8 cellular contexts compared by ENCODE assay signal in the genomic region with DNA sequence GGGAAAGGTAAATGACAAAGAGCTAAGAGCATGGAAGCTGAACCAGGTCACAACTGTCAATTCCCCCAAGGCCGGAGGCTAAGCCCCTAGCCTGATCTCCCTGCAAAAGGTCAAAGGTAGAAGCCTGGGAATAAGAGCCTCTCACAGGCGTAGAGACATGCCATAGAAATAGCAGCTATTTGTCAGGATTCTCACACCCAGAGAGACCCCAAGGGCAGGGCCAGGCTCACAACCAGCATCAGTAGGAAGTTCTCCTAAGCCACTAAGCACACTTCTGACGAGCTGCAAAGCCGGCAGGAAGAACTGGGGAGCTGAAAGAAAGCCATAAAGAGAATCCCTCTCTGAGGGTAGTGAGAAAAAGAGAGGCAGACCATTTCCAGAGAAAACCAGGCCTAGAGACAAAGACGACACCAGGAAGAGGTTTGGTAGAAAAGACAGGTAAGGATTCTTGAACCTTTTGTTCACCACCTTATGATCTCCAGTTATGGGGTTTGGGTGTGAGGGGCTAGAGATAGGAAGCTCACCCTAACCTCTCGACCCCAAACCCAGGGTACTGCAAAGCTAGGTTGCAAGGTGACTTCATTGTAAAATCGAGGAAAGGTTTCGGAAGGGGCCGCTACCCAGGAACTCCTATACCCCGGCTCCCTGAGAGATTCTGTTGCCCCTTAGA. TPM values are rescaled to one million over a fixed set of nuclear protein-coding genes. Genes with fewer than 3 reads are reported as not detected.
DNase-seq lines count a peak whose midpoint lies in the region; ATAC-seq, FAIRE-seq and TF ChIP-seq lines count a peak whose summit lies in the region.

No MANE protein-coding gene starts in this region.

- ATAC-seq in GM21576 (IDR thresholded peaks at IDR 0.05; ENCODE audit: unreplicated experiment), result no peak

- H3K79me2 ChIP-seq in astrocyte (ENCODE audit: insufficient read depth, low read length), result peaks cover 30% of the 10 kb centered on the region

- no peaks in the 10 kb centered on the region for H3K9me3 Mint-ChIP-seq in astrocyte (ENCODE audit: unreplicated experiment)

- H3K27me3 Mint-ChIP-seq in astrocyte (ENCODE audit: low read depth, unreplicated experiment), result no peaks in the 10 kb centered on the region

- H3K9me3 ChIP-seq in astrocyte (ENCODE audit: insufficient read depth, low read depth, low read length) (no peaks in the 10 kb centered on the region), liver (ENCODE audit: control insufficient read depth in 4 of 4, low read length in 3 of 4) (no peaks in the 10 kb centered on the region), tibial nerve (no peaks in the 10 kb centered on the region)

- H3K4me3 ChIP-seq in HFF-Myc (replicated peaks; ENCODE audit: low read depth, low read length) (peak overlapping the region; percentile 80), astrocyte (ENCODE audit: insufficient read depth, low read depth, low read length) (peak overlapping the region; percentile 75), liver (ENCODE audit: low read depth in 1 of 3, low read length in 3 of 3) (peak overlapping the region; percentile 63 to 95 (median 68)), tibial nerve (peak overlapping the region; percentile 71 to 92 (median 89))

- peaks cover 3% of the 10 kb centered on the region for H3K36me3 Mint-ChIP-seq in astrocyte (ENCODE audit: low read depth, unreplicated experiment)

- peak overlapping the region; percentile 85 for H3K9ac ChIP-seq in astrocyte (ENCODE audit: low read length)
- H3K9ac ChIP-seq in liver (ENCODE audit: low read depth in 1 of 2, low read length in 2 of 2), result peak overlapping the region; percentile 33 to 39

- TF ChIP-seq POLR2A in tibial nerve (IDR thresholded peaks at IDR 0.05) (no peak), H54 (IDR thresholded peaks at IDR 0.05; ENCODE audit: low read depth, low read length) (no peak)

- peaks cover 6% of the 10 kb centered on the region for H3K4me1 Mint-ChIP-seq in astrocyte (ENCODE audit: low read depth, unreplicated experiment)

- TF ChIP-seq CTCF in 22Rv1 (IDR thresholded peaks at IDR 0.05) (no peak), HFF-Myc (IDR thresholded peaks at IDR 0.05; ENCODE audit: low read depth, low read length, missing control alignments) (no peak), astrocyte (IDR thresholded peaks at IDR 0.05; ENCODE audit: insufficient read depth, low read depth, low read length) (no peak), liver (IDR thresholded peaks at IDR 0.05; ENCODE audit: low read depth, low read length, missing input control) (no peak), tibial nerve (IDR thresholded peaks at IDR 0.05) (no peak)

- H3K27me3 ChIP-seq in astrocyte (ENCODE audit: insufficient read depth, low read length) (no peaks in the 10 kb centered on the region), liver (ENCODE audit: control insufficient read depth in 4 of 4, insufficient read depth in 4 of 4, low read length in 3 of 4) (no peaks in the 10 kb centered on the region), tibial nerve (no peaks in the 10 kb centered on the region)

- no peak for FAIRE-seq in astrocyte (lab: Jason Lieb, UNC)
- FAIRE-seq in H54 (lab: Jason Lieb, UNC), result no peak

- H3K4me3 Mint-ChIP-seq in astrocyte (ENCODE audit: unreplicated experiment), result peak overlapping the region; percentile 91

- H3K27ac Mint-ChIP-seq in astrocyte (ENCODE audit: unreplicated experiment), result peak overlapping the region; percentile 67

- peaks cover 25% of the 10 kb centered on the region for H3K36me3 ChIP-seq in astrocyte (ENCODE audit: insufficient read depth, low read length)
- peaks cover 5 to 22% (median 22%) of the 10 kb centered on the region in 4 donors for H3K36me3 ChIP-seq in liver (ENCODE audit: control insufficient read depth in 4 of 4, insufficient read depth in 3 of 4, low read depth in 1 of 4, low read length in 3 of 4)
- H3K36me3 ChIP-seq in tibial nerve, result peaks cover 0 to 42% (median 17%) of the 10 kb centered on the region in 3 donors

- peaks cover 13% of the 10 kb centered on the region for H3K4me1 ChIP-seq in astrocyte (ENCODE audit: insufficient read depth, low read length)
- peaks cover 0 to 24% (median 18%) of the 10 kb centered on the region in 4 donors for H3K4me1 ChIP-seq in liver (ENCODE audit: control insufficient read depth in 4 of 4, insufficient read depth in 4 of 4, low read length in 3 of 4)
- H3K4me1 ChIP-seq in tibial nerve, result peaks cover 0 to 32% (median 16%) of the 10 kb centered on the region in 4 donors

- no peak for DNase-seq in HFF-Myc (ENCODE audit: extremely low read depth, low read depth)
- DNase-seq in astrocyte (ENCODE audit: low read depth), result no peak
- no peak for DNase-seq in tibial nerve (ENCODE audit: low spot score in 2 of 2)
- DNase-seq in cerebellar cortex (ENCODE audit: low spot score), result no peak
- no peak for DNase-seq in H54 (ENCODE audit: insufficient read length, low spot score)

- peak overlapping the region; percentile 85 for H3K4me2 ChIP-seq in astrocyte (ENCODE audit: low read length)

- no peak for TF ChIP-seq EP300 in tibial nerve (IDR thresholded peaks at IDR 0.05)

- no peak for TF ChIP-seq RAD21 in liver (IDR thresholded peaks at IDR 0.05)

- H3K27ac ChIP-seq in 22Rv1, result peak overlapping the region; percentile 96
- no peak overlapping the region for H3K27ac ChIP-seq in astrocyte (ENCODE audit: low read depth, low read length)
- peak overlapping the region; percentile 53 to 67 for H3K27ac ChIP-seq in liver (ENCODE audit: low read depth in 1 of 2, low read length in 2 of 2)
- peak overlapping the region; percentile 89 to 94 (median 92) for H3K27ac ChIP-seq in tibial nerve

- H2AFZ ChIP-seq in astrocyte (ENCODE audit: low read depth, low read length), result peak overlapping the region; percentile 49

- WGBS in liver, result 37% methylated on average over 10 of the region's 10 CpGs
- WGBS in tibial nerve, 2 donors, result 5 to 6% methylated on average over 10 of the region's 10 CpGs

- peaks cover 27% of the 10 kb centered on the region for H4K20me1 ChIP-seq in astrocyte (ENCODE audit: insufficient read depth, low read length)

TF ChIP-seq in liver, 16 proteins besides CTCF, POLR2A, EP300 and RAD21 (continues in another document):
- TF ChIP-seq MAX (IDR thresholded peaks at IDR 0.05), result no peak
- no peak for TF ChIP-seq FOXA2 (IDR thresholded peaks at IDR 0.05)
- TF ChIP-seq, protein P1, sequence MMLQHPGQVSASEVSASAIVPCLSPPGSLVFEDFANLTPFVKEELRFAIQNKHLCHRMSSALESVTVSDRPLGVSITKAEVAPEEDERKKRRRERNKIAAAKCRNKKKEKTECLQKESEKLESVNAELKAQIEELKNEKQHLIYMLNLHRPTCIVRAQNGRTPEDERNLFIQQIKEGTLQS (IDR thresholded peaks at IDR 0.05), result no peak
- TF ChIP-seq JUND (IDR thresholded peaks at IDR 0.05), result no peak
- TF ChIP-seq RXRA (IDR thresholded peaks at IDR 0.05), result no peak
- TF ChIP-seq HNF4A (conservative IDR thresholded peaks at IDR 0.05), result no peak
- TF ChIP-seq, protein P2, sequence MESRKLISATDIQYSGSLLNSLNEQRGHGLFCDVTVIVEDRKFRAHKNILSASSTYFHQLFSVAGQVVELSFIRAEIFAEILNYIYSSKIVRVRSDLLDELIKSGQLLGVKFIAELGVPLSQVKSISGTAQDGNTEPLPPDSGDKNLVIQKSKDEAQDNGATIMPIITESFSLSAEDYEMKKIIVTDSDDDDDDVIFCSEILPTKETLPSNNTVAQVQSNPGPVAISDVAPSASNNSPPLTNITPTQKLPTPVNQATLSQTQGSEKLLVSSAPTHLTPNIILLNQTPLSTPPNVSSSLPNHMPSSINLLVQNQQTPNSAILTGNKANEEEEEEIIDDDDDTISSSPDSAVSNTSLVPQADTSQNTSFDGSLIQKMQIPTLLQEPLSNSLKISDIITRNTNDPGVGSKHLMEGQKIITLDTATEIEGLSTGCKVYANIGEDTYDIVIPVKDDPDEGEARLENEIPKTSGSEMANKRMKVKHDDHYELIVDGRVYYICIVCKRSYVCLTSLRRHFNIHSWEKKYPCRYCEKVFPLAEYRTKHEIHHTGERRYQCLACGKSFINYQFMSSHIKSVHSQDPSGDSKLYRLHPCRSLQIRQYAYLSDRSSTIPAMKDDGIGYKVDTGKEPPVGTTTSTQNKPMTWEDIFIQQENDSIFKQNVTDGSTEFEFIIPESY (IDR thresholded peaks at IDR 0.05), result no peak
- TF ChIP-seq NR2F2 (IDR thresholded peaks at IDR 0.05), result no peak
- TF ChIP-seq EGR1 (IDR thresholded peaks at IDR 0.05; ENCODE audit: low read depth in 2 of 2), result no peak
- TF ChIP-seq FOXA1 (IDR thresholded peaks at IDR 0.05), result no peak
- TF ChIP-seq HNF4G (IDR thresholded peaks at IDR 0.05), result no peak
- TF ChIP-seq TAF1 (conservative IDR thresholded peaks at IDR 0.05), result no peak
- TF ChIP-seq GABPA (IDR thresholded peaks at IDR 0.05 in 1 of 2, conservative IDR thresholded peaks at IDR 0.05 in 1 of 2), result no peak
- TF ChIP-seq YY1 (IDR thresholded peaks at IDR 0.05), result no peak

RNA-seq across cellular contexts. Expression of gene SMARCC2, which starts 1.0 kb away (rescaled TPM):
- total RNA-seq in astrocyte, result 57.5 and 57.6 TPM in 2 replicates
- total RNA-seq in liver, result 10 to 100 TPM; 20.5 to 24.6 TPM
- 10 to 100 TPM; 12.8 to 24.8 TPM for polyA plus RNA-seq in liver
- total RNA-seq in tibial nerve, result 100 to 1,000 TPM; 104 to 139 (median 117) TPM

RNA-seq across cellular contexts. Expression of gene MYL6, which starts 30.1 kb away (rescaled TPM):
- total RNA-seq in astrocyte (2,485 and 2,685 TPM in 2 replicates), liver (100 to 1,000 TPM; 298 to 482 TPM), tibial nerve (1,000 to 10,000 TPM; 1,194 to 1,879 (median 1,515) TPM)
- 100 to 1,000 TPM; 766 to 975 TPM for polyA plus RNA-seq in liver

RNA-seq across cellular contexts. Expression of gene RNF41, which starts 33.5 kb away (rescaled TPM):
- total RNA-seq in astrocyte, result 85.8 and 85.9 TPM in 2 replicates
- total RNA-seq in liver, result 10 to 100 TPM; 22.1 to 31.8 TPM
- polyA plus RNA-seq in liver, result 10 to 100 TPM in 1 of 2 donors, 1 to 10 TPM in 1; 7.6 to 11.5 TPM
- total RNA-seq in tibial nerve, result 10 to 100 TPM; 50.0 to 81.6 (median 62.0) TPM

RNA-seq across cellular contexts. Expression of gene MYL6B, which starts 35.9 kb away (rescaled TPM):
- total RNA-seq in astrocyte, result 110 and 118 TPM in 2 replicates
- 10 to 100 TPM in 1 of 2 donors, 1 to 10 TPM in 1; 3.7 to 14.2 TPM for total RNA-seq in liver
- polyA plus RNA-seq in liver, result 10 to 100 TPM; 11.2 to 13.9 TPM
- total RNA-seq in tibial nerve, result 10 to 100 TPM; 43.5 to 80.4 (median 59.1) TPM

RNA-seq across cellular contexts. Expression of gene NABP2, which starts 35.9 kb away (rescaled TPM):
- 29.1 and 29.9 TPM in 2 replicates for total RNA-seq in astrocyte
- total RNA-seq in liver, result 10 to 100 TPM; 10.8 to 13.1 TPM
- polyA plus RNA-seq in liver, result 10 to 100 TPM; 12.1 to 14.5 TPM
- 10 to 100 TPM; 15.1 to 41.7 (median 24.6) TPM for total RNA-seq in tibial nerve
